Comparison of ENCODE assay signal across 8 cellular contexts in the genomic region with DNA sequence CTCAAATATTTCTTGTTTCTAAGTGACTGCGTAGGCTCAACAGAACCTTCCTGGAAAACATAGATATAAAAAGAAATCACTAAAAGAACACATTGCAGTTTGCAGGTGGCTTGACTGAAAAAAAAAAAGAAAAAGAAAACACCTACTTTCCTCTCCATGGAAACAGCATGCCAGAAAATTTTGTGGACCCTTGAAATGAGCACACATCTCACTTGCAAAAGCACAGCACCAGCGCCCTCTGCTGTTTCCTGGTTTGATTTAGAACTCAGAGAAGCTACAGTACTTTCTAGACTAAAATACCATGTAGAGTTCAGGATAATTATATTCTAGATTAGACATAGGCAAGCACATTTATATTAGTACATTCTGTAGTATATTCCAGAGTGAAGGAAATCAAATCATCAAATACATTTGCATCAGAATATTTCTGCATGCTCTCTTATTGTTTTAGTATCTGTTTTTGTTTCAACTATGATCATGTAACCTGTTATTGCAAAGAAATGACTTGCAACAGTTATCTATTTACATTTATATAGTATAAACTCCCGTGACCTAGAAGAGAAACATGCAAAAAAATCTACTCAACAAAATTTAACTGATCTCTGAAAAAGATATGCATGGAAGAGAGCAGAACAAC. TPM values are rescaled to one million over a fixed set of nuclear protein-coding genes. Genes with fewer than 3 reads are reported as not detected.
A peak's percentile ranks its signal among the peaks of the same experiment; 100 is the strongest.
DNase-seq lines count a peak whose midpoint lies in the region; FAIRE-seq and TF ChIP-seq lines count a peak whose summit lies in the region.

No MANE protein-coding gene starts in this region.

- FAIRE-seq in RCC 7860 (lab: Jason Lieb, UNC) (peak; percentile 59), GM12892 (lab: Jason Lieb, UNC) (no peak)

- no peak for TF ChIP-seq POLR2A in GM12892 (IDR thresholded peaks at IDR 0.05; ENCODE audit: low read depth, low read length)

- in situ Hi-C loops in KBM-7 (cut with MboI; ENCODE audit: low pct_unique_long_range_greater_than_20kb, low sequenced_read_pairs) = loop anchor here (25.0 kb wide), 1 partner anchor 738 kb away; the partner anchor contains the start of gene GJB2

- H3K4me1 ChIP-seq in neutrophil (ENCODE audit: control insufficient read depth in 1 of 2, insufficient read depth in 1 of 2, low read depth in 1 of 2, low read length in 1 of 2) = no peaks in the 10 kb centered on the region

- no peaks in the 10 kb centered on the region for H3K36me3 ChIP-seq in neutrophil

- H3K27ac ChIP-seq in neutrophil = no peak overlapping the region

- DNase-seq in COLO668 (lab: John Stamatoyannopoulos, UW; ENCODE audit: unreplicated experiment) (peak; percentile 90), KBM-7 (peak; percentile 76), RCC 7860 (ENCODE audit: low spot score) (peak; percentile 47), fibroblast of the conjunctiva (ENCODE audit: low read depth) (peak; percentile 73), superior temporal gyrus (ENCODE audit: extremely low spot score) (peak; percentile 92), GM12892 (ENCODE audit: insufficient read length) (no peak)
- peak; percentile 74 for DNase-seq in activated T-cell treated with anti-CD3 and anti-CD28 coated beads, Interleukin-2, amount 50 U/mL, for 48 hours

- H3K9me3 ChIP-seq in neutrophil = no peaks in the 10 kb centered on the region

- H3K4me3 ChIP-seq in neutrophil (ENCODE audit: low read depth in 1 of 2, low read length in 1 of 2) = no peak overlapping the region

- no peaks in the 10 kb centered on the region for H3K27me3 ChIP-seq in neutrophil

- TF ChIP-seq CTCF in neutrophil (IDR thresholded peaks at IDR 0.05) = peak; percentile 23

RNA-seq across cellular contexts. Expression of gene XPO4, which starts 22.3 kb away (rescaled TPM):
- 11.3 TPM for polyA plus RNA-seq in GM12892 (2012; ENCODE audit: missing spikeins)
